15 cellular contexts compared by ENCODE assay signal in genomic region chr5:93186031-93186682, GRCh38.
DNase-seq lines count a peak whose midpoint lies in the region; ATAC-seq, FAIRE-seq and TF ChIP-seq lines count a peak whose summit lies in the region.
"Had no signal": no experiment of that assay in that cellular context is flagged by ENCODE, and none has a peak within 500 bp of the region (broad histone marks: within the 10 kb centered on the region; RNA-seq: fewer than 3 reads in every experiment).

No MANE protein-coding gene starts in this region.

- TF ChIP-seq CTCF in epithelial cell of proximal tubule (conservative IDR thresholded peaks at IDR 0.05; ENCODE audit: low read depth, low read length) = no peak

- H3K4me3 ChIP-seq in epithelial cell of proximal tubule (ENCODE audit: low read depth, low read length) = no peak overlapping the region
- H3K4me3 ChIP-seq: SK-N-MC, thoracic aorta had no signal

- ATAC-seq in GM19455 (IDR thresholded peaks at IDR 0.05; ENCODE audit: unreplicated experiment) = no peak
- ATAC-seq in HG02973 (IDR thresholded peaks at IDR 0.05; ENCODE audit: unreplicated experiment) = no peak
- ATAC-seq: natural killer cell had no signal

- DNase-seq in ELR (ENCODE audit: low read depth) (peak; percentile 85), RCC 7860 (ENCODE audit: low spot score) (peak; percentile 58), epithelial cell of proximal tubule (ENCODE audit: low read depth) (peak; percentile 87), non-pigmented ciliary epithelial cell (ENCODE audit: low read depth) (peak; percentile 70), NCI-H2029 treated with DMSO at 0.1 percent for 48 hours (lab: John Stamatoyannopoulos, UW) (no peak), retina (no peak)
- DNase-seq: CD8-positive, alpha-beta memory T cell; kidney; natural killer cell; NCI-H1694; WERI-Rb-1 had no signal

- FAIRE-seq in RCC 7860 (lab: Jason Lieb, UNC) = peak; percentile 43

Comparison
In these comparisons a context has a peak if more than half of its experiments do, and no peak if none do; other contexts are left out.
1. DNase-seq: peak in ELR (single experiment), RCC 7860 (single experiment), epithelial cell of proximal tubule (single experiment) and non-pigmented ciliary epithelial cell (single experiment); none in NCI-H2029 treated with DMSO at 0.1 percent for 48 hours (single experiment) and retina (single experiment).